ENCODE assay signal across 17 cellular contexts in genomic region chr7:47361229-47361628, GRCh38.
DNase-seq lines count a peak whose midpoint lies in the region; ATAC-seq and TF ChIP-seq lines count a peak whose summit lies in the region.
"Had no signal": no experiment of that assay in that cellular context is flagged by ENCODE, and none has a peak within 500 bp of the region (broad histone marks: within the 10 kb centered on the region; RNA-seq: fewer than 3 reads in every experiment).

No MANE protein-coding gene starts in this region.

- 0 out of 2 replicates have a peak, but pooled peaks cover 7% of the 10 kb centered on the region for H3F3A ChIP-seq in GM23248 (ENCODE audit: insufficient read depth)

- peaks cover 3% of the 10 kb centered on the region for H4K20me1 ChIP-seq in GM23248 (ENCODE audit: insufficient read depth)

- H3K4me3 Mint-ChIP-seq in Calu3 (ENCODE audit: low read depth, unreplicated experiment), result no peak overlapping the region
- H3K4me3 Mint-ChIP-seq: memory B cell; natural killer cell treated with Interleukin-12 subunit alpha and Interleukin-12 subunit beta and Interleukin-15 and Interleukin-18, amount 100 ng/mL, for 72 hours had no signal

- DNase-seq in GM23248 (no peak), left ventricle myocardium superior (no peak), thyroid gland (no peak), Calu3 (no peak), tibial nerve (ENCODE audit: low spot score in 2 of 2) (no peak)
- DNase-seq: GDM1, H7, islet precursor cell, NCI-H1694 treated with DMSO at 0.1 percent for 48 hours, NCI-H774, OCI-M1 had no signal

- TF ChIP-seq POLR2A in thyroid gland (IDR thresholded peaks at IDR 0.05) (no peak), tibial nerve (IDR thresholded peaks at IDR 0.05) (no peak)

- peak overlapping the region; percentile 6; the same call in 1 of the 2 replicates for H3K27ac ChIP-seq in GM23248
- H3K27ac ChIP-seq in thyroid gland, result peak overlapping the region; percentile 0 to 60 (median 42)
- H3K27ac ChIP-seq in tibial nerve, result no peak overlapping the region
- H3K27ac ChIP-seq: epithelial cell of prostate, SK-N-MC had no signal

- intact Hi-C loops in left ventricle myocardium superior (cut with micrococcal nuclease), result no loop called here
- intact Hi-C loops in thyroid gland (cut with DNase I), result no loop called here
- intact Hi-C loops in Calu3 (cut with micrococcal nuclease; ENCODE audit: unreplicated experiment), result no loop called here

- H3K36me3 Mint-ChIP-seq in Calu3 (ENCODE audit: insufficient read depth, unreplicated experiment), result peaks cover 8% of the 10 kb centered on the region
- H3K36me3 Mint-ChIP-seq: natural killer cell treated with Interleukin-12 subunit alpha and Interleukin-12 subunit beta and Interleukin-15 and Interleukin-18, amount 100 ng/mL, for 72 hours had no signal

- no peaks in the 10 kb centered on the region for H3K9me3 Mint-ChIP-seq in Calu3 (ENCODE audit: low read depth, unreplicated experiment)
- H3K9me3 Mint-ChIP-seq: memory B cell; natural killer cell treated with Interleukin-12 subunit alpha and Interleukin-12 subunit beta and Interleukin-15 and Interleukin-18, amount 100 ng/mL, for 72 hours had no signal

- CTCF ChIA-PET in Calu3 (lab: Charles Lee), result no interaction called here

- no peak for TF ChIP-seq CTCF in thyroid gland (IDR thresholded peaks at IDR 0.05)
- TF ChIP-seq CTCF in Calu3 (IDR thresholded peaks at IDR 0.05; ENCODE audit: unreplicated experiment), result no peak
- no peak for TF ChIP-seq CTCF in tibial nerve (IDR thresholded peaks at IDR 0.05)

- H3K9me3 ChIP-seq in GM23248 (ENCODE audit: low read depth) (no peaks in the 10 kb centered on the region), thyroid gland (no peaks in the 10 kb centered on the region), tibial nerve (no peaks in the 10 kb centered on the region)

- H3K36me3 ChIP-seq in GM23248 (ENCODE audit: low read depth), result no peaks in the 10 kb centered on the region
- H3K36me3 ChIP-seq in thyroid gland, result no peaks in the 10 kb centered on the region
- peaks cover 0 to 15% (median 0%) of the 10 kb centered on the region in 3 donors for H3K36me3 ChIP-seq in tibial nerve

- H3K79me2 ChIP-seq in GM23248 (ENCODE audit: insufficient read depth), result peaks cover 38% of the 10 kb centered on the region

- H3K4me1 ChIP-seq in GM23248 (ENCODE audit: insufficient read depth), result peaks cover 16% of the 10 kb centered on the region
- peaks cover 12 to 19% of the 10 kb centered on the region in 2 donors for H3K4me1 ChIP-seq in thyroid gland
- H3K4me1 ChIP-seq in tibial nerve, result peaks cover 0 to 43% (median 3%) of the 10 kb centered on the region in 4 donors

- peak; percentile 7; the same call in 2 of the 3 replicates for ATAC-seq in SK-N-SH treated with all-trans-retinoic acid at 6 μM for 48 hours
- peak; percentile 38 for ATAC-seq in left ventricle myocardium superior
- ATAC-seq in GM18498 (IDR thresholded peaks at IDR 0.05; ENCODE audit: unreplicated experiment), result no peak

- in situ Hi-C loops in GM23248 (cut with MboI), result no loop called here

- H3K27ac Mint-ChIP-seq in Calu3 (ENCODE audit: unreplicated experiment), result no peak overlapping the region
- H3K27ac Mint-ChIP-seq: memory B cell; natural killer cell treated with Interleukin-12 subunit alpha and Interleukin-12 subunit beta and Interleukin-15 and Interleukin-18, amount 100 ng/mL, for 72 hours had no signal

- no peak overlapping the region for H3K4me3 ChIP-seq in GM23248
- no peak overlapping the region for H3K4me3 ChIP-seq in thyroid gland (replicated peaks in 1 of 3)
- no peak overlapping the region for H3K4me3 ChIP-seq in tibial nerve
- H3K4me3 ChIP-seq: SK-N-MC had no signal

- no peak overlapping the region for H2AFZ ChIP-seq in GM23248

- no peaks in the 10 kb centered on the region for H3K4me1 Mint-ChIP-seq in Calu3 (ENCODE audit: low read depth, unreplicated experiment)
- H3K4me1 Mint-ChIP-seq: memory B cell had no signal

- H3K9me2 ChIP-seq in GM23248 (ENCODE audit: insufficient read depth), result peaks cover 4% of the 10 kb centered on the region; the same call in 1 of the 2 replicates

- peak overlapping the region; percentile 11; the same call in 1 of the 2 replicates for H3K9ac ChIP-seq in GM23248

- H3K27me3 ChIP-seq in GM23248 (replicated peaks; ENCODE audit: insufficient read depth) (no peaks in the 10 kb centered on the region), thyroid gland (no peaks in the 10 kb centered on the region), tibial nerve (no peaks in the 10 kb centered on the region)

- peak overlapping the region; percentile 22 for H3K4me2 ChIP-seq in GM23248 (ENCODE audit: unreplicated experiment)

- 91 to 96% methylated on average over 5 of the region's 5 CpGs for WGBS in GM23248 (ENCODE audit: low coverage in 1 of 2, low lambda C conversion rate in 2 of 2, missing lambda C conversion rate in 2 of 2), 2 experiments
- WGBS in thyroid gland, 2 donors, result 92 to 98% methylated on average over 5 of the region's 5 CpGs
- 82 to 88% methylated on average over 5 of the region's 5 CpGs for WGBS in tibial nerve, 2 donors

- no peak for TF ChIP-seq EP300 in tibial nerve (IDR thresholded peaks at IDR 0.05)

- no peaks in the 10 kb centered on the region for H3K27me3 Mint-ChIP-seq in Calu3 (ENCODE audit: unreplicated experiment)
- H3K27me3 Mint-ChIP-seq: memory B cell; natural killer cell treated with Interleukin-12 subunit alpha and Interleukin-12 subunit beta and Interleukin-15 and Interleukin-18, amount 100 ng/mL, for 72 hours had no signal

- no TSS peak for BruUV-seq in Calu3 (replicated peaks; lab: Mats Ljungman, UMichigan)

TF ChIP-seq in SK-N-SH treated with all-trans-retinoic acid at 6 μM for 48 hours, 23 proteins besides CTCF, POLR2A, EP300 and RAD21:
- no peak for TF ChIP-seq RARB (CRISPR knock-in tag; IDR thresholded peaks at IDR 0.05)
- TF ChIP-seq, protein P1, sequence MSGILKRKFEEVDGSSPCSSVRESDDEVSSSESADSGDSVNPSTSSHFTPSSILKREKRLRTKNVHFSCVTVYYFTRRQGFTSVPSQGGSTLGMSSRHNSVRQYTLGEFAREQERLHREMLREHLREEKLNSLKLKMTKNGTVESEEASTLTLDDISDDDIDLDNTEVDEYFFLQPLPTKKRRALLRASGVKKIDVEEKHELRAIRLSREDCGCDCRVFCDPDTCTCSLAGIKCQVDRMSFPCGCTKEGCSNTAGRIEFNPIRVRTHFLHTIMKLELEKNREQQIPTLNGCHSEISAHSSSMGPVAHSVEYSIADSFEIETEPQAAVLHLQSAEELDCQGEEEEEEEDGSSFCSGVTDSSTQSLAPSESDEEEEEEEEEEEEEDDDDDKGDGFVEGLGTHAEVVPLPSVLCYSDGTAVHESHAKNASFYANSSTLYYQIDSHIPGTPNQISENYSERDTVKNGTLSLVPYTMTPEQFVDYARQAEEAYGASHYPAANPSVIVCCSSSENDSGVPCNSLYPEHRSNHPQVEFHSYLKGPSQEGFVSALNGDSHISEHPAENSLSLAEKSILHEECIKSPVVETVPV (CRISPR knock-in tag; IDR thresholded peaks at IDR 0.05), result no peak
- TF ChIP-seq PATZ1 (CRISPR knock-in tag; IDR thresholded peaks at IDR 0.05; ENCODE audit: borderline replicate concordance), result no peak
- no peak for TF ChIP-seq CREB5 (CRISPR knock-in tag; IDR thresholded peaks at IDR 0.05; ENCODE audit: low read depth)
- no peak for TF ChIP-seq ARNTL (CRISPR knock-in tag; IDR thresholded peaks at IDR 0.05; ENCODE audit: borderline replicate concordance, low read depth)
- TF ChIP-seq ZNF8 (CRISPR knock-in tag; IDR thresholded peaks at IDR 0.05), result no peak
- TF ChIP-seq ZNF70 (CRISPR knock-in tag; IDR thresholded peaks at IDR 0.05), result no peak
- no peak for TF ChIP-seq GLIS3 (CRISPR knock-in tag; IDR thresholded peaks at IDR 0.05)
- no peak for TF ChIP-seq PPARA (CRISPR knock-in tag; IDR thresholded peaks at IDR 0.05; ENCODE audit: borderline replicate concordance)
- TF ChIP-seq TCF4 (CRISPR knock-in tag; IDR thresholded peaks at IDR 0.05; ENCODE audit: borderline replicate concordance), result no peak
- no peak for TF ChIP-seq BACH2 (CRISPR knock-in tag; IDR thresholded peaks at IDR 0.05; ENCODE audit: borderline replicate concordance)

Comparison
In these comparisons a context has a peak if more than half of its experiments do, and no peak if none do; other contexts are left out.
1. H3K27ac ChIP-seq: peak in GM23248 (single experiment) and thyroid gland (3 of 3); none in tibial nerve (0 of 4).